ENCODE assay signal across 19 cellular contexts in genomic region chrX:122187065-122187464, GRCh38.
DNase-seq lines count a peak whose midpoint lies in the region; ATAC-seq and TF ChIP-seq lines count a peak whose summit lies in the region.
"Had no signal": no experiment of that assay in that cellular context is flagged by ENCODE, and none has a peak within 500 bp of the region (broad histone marks: within the 10 kb centered on the region; RNA-seq: fewer than 3 reads in every experiment).

No MANE protein-coding gene starts in this region.

- no peak for TF ChIP-seq CTCF in left ventricle myocardium inferior (IDR thresholded peaks at IDR 0.05; ENCODE audit: borderline replicate concordance)

- H3K27me3 ChIP-seq in left ventricle myocardium inferior (ENCODE audit: low read depth): no peaks in the 10 kb centered on the region

- ATAC-seq in HG03469 (IDR thresholded peaks at IDR 0.05; ENCODE audit: unreplicated experiment): no peak
- ATAC-seq: CD8-positive, alpha-beta T cell; GM23338; HCT116 had no signal

- no peak overlapping the region for H3K4me3 ChIP-seq in left ventricle myocardium inferior
- H3K4me3 ChIP-seq: GM23338 had no signal

- DNase-seq in left ventricle myocardium inferior (no peak), cardiac septum (ENCODE audit: low spot score) (no peak), G401 (ENCODE audit: low spot score) (peak; percentile 3), cerebellar cortex (ENCODE audit: low spot score) (peak; percentile 7), retina (peak; percentile 4), cortex of kidney (lab: John Stamatoyannopoulos, UW) (no peak)
- DNase-seq in activated effector memory CD4-positive, alpha-beta T cell treated with Interleukin-2 at 50 U/mL for 16 hours: no peak
- DNase-seq: Caco-2; CD4-positive, CD25-positive, alpha-beta regulatory T cell; CD8-positive, alpha-beta T cell; DMS153; DND-41; EL; GF-D8; H9 had no signal

- H3K36me3 ChIP-seq in left ventricle myocardium inferior: no peaks in the 10 kb centered on the region

- H3K9me3 ChIP-seq in left ventricle myocardium inferior (replicated peaks): no peaks in the 10 kb centered on the region
- H3K9me3 ChIP-seq: Caco-2 had no signal

- in situ Hi-C loops in G401 (cut with HindIII; ENCODE audit: low sequenced_read_pairs): no loop called here

- H3K27ac ChIP-seq in left ventricle myocardium inferior (replicated peaks): peak overlapping the region; percentile 30
- H3K27ac ChIP-seq: C4-2B had no signal

- no peaks in the 10 kb centered on the region for H3K4me1 ChIP-seq in left ventricle myocardium inferior
- H3K4me1 ChIP-seq: Caco-2 had no signal

- intact Hi-C loops in left ventricle myocardium inferior (cut with micrococcal nuclease): no loop called here
- intact Hi-C loops in cardiac septum (cut with DNase I): no loop called here

Comparison
In these comparisons a context has a peak if more than half of its experiments do, and no peak if none do; other contexts are left out.
1. DNase-seq: peak in G401 (single experiment), cerebellar cortex (single experiment) and retina (single experiment); none in left ventricle myocardium inferior (single experiment), cardiac septum (single experiment), cortex of kidney (single experiment) and activated effector memory CD4-positive, alpha-beta T cell treated with Interleukin-2 at 50 U/mL for 16 hours (single experiment).